ENCODE assay signal across 10 cellular contexts in the genomic region with DNA sequence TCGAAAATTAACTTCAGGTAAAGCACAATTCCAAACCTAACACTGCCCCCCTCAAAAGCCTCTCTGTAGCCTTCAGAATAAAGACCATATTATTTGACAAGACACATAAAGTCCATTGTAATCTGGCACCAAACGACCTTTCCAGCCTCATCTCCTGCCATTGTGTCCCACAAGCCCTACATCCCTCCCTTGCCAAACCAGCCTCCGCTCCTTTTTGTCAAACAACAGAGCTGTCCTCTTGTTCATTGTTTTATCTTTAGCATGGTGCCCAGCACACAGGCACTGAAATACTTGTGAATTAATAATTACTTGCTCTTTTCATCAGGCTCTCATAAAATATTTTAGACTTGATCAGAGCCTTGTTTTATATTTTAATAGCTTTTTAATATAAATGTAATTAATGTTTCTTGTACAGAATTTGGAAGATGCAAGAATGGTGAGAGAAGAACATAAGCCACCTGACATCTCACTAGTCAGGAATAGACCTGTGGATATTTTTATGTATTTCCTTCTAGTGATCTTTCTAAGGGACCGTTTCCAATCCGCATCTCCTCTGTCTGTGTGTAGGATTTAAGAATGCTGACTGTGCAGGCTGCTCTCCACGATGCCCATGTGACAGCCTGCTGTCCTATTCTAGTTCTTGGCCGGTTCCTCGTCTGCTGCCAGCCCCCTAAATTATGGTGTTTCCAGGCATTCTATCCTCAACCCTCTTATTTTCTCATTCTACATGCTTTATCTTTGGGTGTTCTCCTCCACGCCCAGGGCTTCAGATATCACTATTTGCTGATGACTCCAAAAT. TPM values are rescaled to one million over a fixed set of nuclear protein-coding genes. Genes with fewer than 3 reads are reported as not detected.
A peak's percentile ranks its signal among the peaks of the same experiment; 100 is the strongest.
DNase-seq lines count a peak whose midpoint lies in the region; ATAC-seq and TF ChIP-seq lines count a peak whose summit lies in the region.
"Had no signal": no experiment of that assay in that cellular context is flagged by ENCODE, and none has a peak within 500 bp of the region (broad histone marks: within the 10 kb centered on the region; RNA-seq: fewer than 3 reads in every experiment).

No MANE protein-coding gene starts in this region.

- no peaks in the 10 kb centered on the region for H3K27me3 ChIP-seq in liver (ENCODE audit: control insufficient read depth in 4 of 4, insufficient read depth in 4 of 4, low read length in 3 of 4)
- H3K27me3 ChIP-seq: sigmoid colon had no signal

- H3K27ac ChIP-seq in liver (ENCODE audit: low read depth in 1 of 2, low read length in 2 of 2) (peak overlapping the region; percentile 65 to 93), substantia nigra (ENCODE audit: low read depth, low read length, poor library complexity, severe bottlenecking) (peak overlapping the region; percentile 99)

- intact Hi-C loops in activated CD4-positive, alpha-beta T cell treated with anti-CD3 and anti-CD28 coated beads, Interleukin-2, amount 10 ng/mL, durations not matched to agents 24 days and 14 days (cut with micrococcal nuclease) = loop anchor here (10.0 kb wide), 1 partner anchor 347 kb away; a partner anchor contains a TSS

- H3K4me3 Mint-ChIP-seq in activated CD4-positive, alpha-beta T cell treated with anti-CD3 and anti-CD28 coated beads, Interleukin-2, amount 10 ng/mL, durations not matched to agents 24 days and 14 days = peak overlapping the region; percentile 99
- peak overlapping the region; percentile 93 for H3K4me3 Mint-ChIP-seq in activated naive CD8-positive, alpha-beta T cell treated with anti-CD3 and anti-CD28 coated beads, Interleukin-2, amount 10 ng/mL, durations not matched to agents 7 days and 5 days

- TF ChIP-seq CTCF in liver (IDR thresholded peaks at IDR 0.05; ENCODE audit: low read depth, low read length, missing input control) = no peak

- no peak for TF ChIP-seq RAD21 in liver (IDR thresholded peaks at IDR 0.05)

- H3K36me3 ChIP-seq in liver (ENCODE audit: control insufficient read depth in 4 of 4, insufficient read depth in 3 of 4, low read depth in 1 of 4, low read length in 3 of 4) = no peaks in the 10 kb centered on the region
- H3K36me3 ChIP-seq: sigmoid colon had no signal

- WGBS in liver = 43% methylated on average over 9 of the region's 9 CpGs

- H3K36me3 Mint-ChIP-seq in activated CD4-positive, alpha-beta T cell treated with anti-CD3 and anti-CD28 coated beads, Interleukin-2, amount 10 ng/mL, durations not matched to agents 24 days and 14 days (ENCODE audit: low read depth) = peaks cover 39% of the 10 kb centered on the region
- peaks cover 44% of the 10 kb centered on the region for H3K36me3 Mint-ChIP-seq in activated naive CD8-positive, alpha-beta T cell treated with anti-CD3 and anti-CD28 coated beads, Interleukin-2, amount 10 ng/mL, durations not matched to agents 7 days and 5 days

- peaks cover 6 to 46% (median 31%) of the 10 kb centered on the region in 4 donors for H3K4me1 ChIP-seq in liver (ENCODE audit: control insufficient read depth in 4 of 4, insufficient read depth in 4 of 4, low read length in 3 of 4)

- H3K9ac ChIP-seq in liver (ENCODE audit: low read depth in 1 of 2, low read length in 2 of 2) = no peak overlapping the region

- H3K4me3 ChIP-seq in liver (ENCODE audit: low read depth in 1 of 3, low read length in 3 of 3) = no peak overlapping the region
- H3K4me3 ChIP-seq: sigmoid colon had no signal

- POLR2A ChIA-PET in activated naive CD8-positive, alpha-beta T cell treated with anti-CD3 and anti-CD28 coated beads, Interleukin-2, amount 10 ng/mL, durations not matched to agents 7 days and 5 days (lab: Charles Lee) = interaction anchor here (0.6 to 4.0 kb wide), 5 partner anchors 33 to 247 kb away, joined by 3 to 142 read pairs (median 4); no protein-coding TSS in a partner anchor

- H3K4me1 Mint-ChIP-seq in activated CD4-positive, alpha-beta T cell treated with anti-CD3 and anti-CD28 coated beads, Interleukin-2, amount 10 ng/mL, durations not matched to agents 24 days and 14 days = peaks cover 48% of the 10 kb centered on the region
- H3K4me1 Mint-ChIP-seq in activated naive CD8-positive, alpha-beta T cell treated with anti-CD3 and anti-CD28 coated beads, Interleukin-2, amount 10 ng/mL, durations not matched to agents 7 days and 5 days = peaks cover 39% of the 10 kb centered on the region

- H3K9me3 ChIP-seq in liver (ENCODE audit: control insufficient read depth in 4 of 4, low read length in 3 of 4) = no peaks in the 10 kb centered on the region
- H3K9me3 ChIP-seq: sigmoid colon had no signal

- H3K27me3 Mint-ChIP-seq in activated CD4-positive, alpha-beta T cell treated with anti-CD3 and anti-CD28 coated beads, Interleukin-2, amount 10 ng/mL, durations not matched to agents 24 days and 14 days = no peaks in the 10 kb centered on the region
- H3K27me3 Mint-ChIP-seq in activated naive CD8-positive, alpha-beta T cell treated with anti-CD3 and anti-CD28 coated beads, Interleukin-2, amount 10 ng/mL, durations not matched to agents 7 days and 5 days = no peaks in the 10 kb centered on the region

- ATAC-seq in activated naive CD8-positive, alpha-beta T cell treated with anti-CD3 and anti-CD28 coated beads, Interleukin-2, amount 10 ng/mL, durations not matched to agents 7 days and 5 days (ENCODE audit: low read depth) = no peak
- ATAC-seq in HG03378 (IDR thresholded peaks at IDR 0.05; ENCODE audit: unreplicated experiment) = no peak
- ATAC-seq in GM19395 (IDR thresholded peaks at IDR 0.05; ENCODE audit: unreplicated experiment) = no peak
- ATAC-seq in HG03469 (IDR thresholded peaks at IDR 0.05; ENCODE audit: unreplicated experiment) = no peak

- DNase-seq in activated CD4-positive, alpha-beta T cell treated with anti-CD3 and anti-CD28 coated beads, Interleukin-2, amount 10 ng/mL, durations not matched to agents 24 days and 14 days = no peak
- DNase-seq in activated CD4-positive, alpha-beta T cell treated with anti-CD3 and anti-CD28 coated beads, Interleukin-2, amount 50 U/mL, for 4 hours = no peak
- no peak for DNase-seq in activated naive CD8-positive, alpha-beta T cell treated with anti-CD3 and anti-CD28 coated beads, Interleukin-2, amount 10 ng/mL, durations not matched to agents 7 days and 5 days
- peak in 46 of 49 donors; percentile 15 to 88 (median 67) for DNase-seq in substantia nigra (lab: John Stamatoyannopoulos, UW)
- DNase-seq: ACHN, sigmoid colon had no signal

- H3K9me3 Mint-ChIP-seq in activated CD4-positive, alpha-beta T cell treated with anti-CD3 and anti-CD28 coated beads, Interleukin-2, amount 10 ng/mL, durations not matched to agents 24 days and 14 days = peaks cover 7% of the 10 kb centered on the region
- H3K9me3 Mint-ChIP-seq in activated naive CD8-positive, alpha-beta T cell treated with anti-CD3 and anti-CD28 coated beads, Interleukin-2, amount 10 ng/mL, durations not matched to agents 7 days and 5 days = no peaks in the 10 kb centered on the region

- H3K27ac Mint-ChIP-seq in activated CD4-positive, alpha-beta T cell treated with anti-CD3 and anti-CD28 coated beads, Interleukin-2, amount 10 ng/mL, durations not matched to agents 24 days and 14 days = peak overlapping the region; percentile 86
- peak overlapping the region; percentile 96 for H3K27ac Mint-ChIP-seq in activated naive CD8-positive, alpha-beta T cell treated with anti-CD3 and anti-CD28 coated beads, Interleukin-2, amount 10 ng/mL, durations not matched to agents 7 days and 5 days

TF ChIP-seq in liver, 16 proteins besides CTCF, POLR2A, EP300 and RAD21:
- TF ChIP-seq, protein P1, sequence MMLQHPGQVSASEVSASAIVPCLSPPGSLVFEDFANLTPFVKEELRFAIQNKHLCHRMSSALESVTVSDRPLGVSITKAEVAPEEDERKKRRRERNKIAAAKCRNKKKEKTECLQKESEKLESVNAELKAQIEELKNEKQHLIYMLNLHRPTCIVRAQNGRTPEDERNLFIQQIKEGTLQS (IDR thresholded peaks at IDR 0.05) = no peak
- no peak for TF ChIP-seq SP1 (IDR thresholded peaks at IDR 0.05)
- no peak for TF ChIP-seq YY1 (IDR thresholded peaks at IDR 0.05)
- no peak for TF ChIP-seq JUND (IDR thresholded peaks at IDR 0.05)
- no peak for TF ChIP-seq EGR1 (IDR thresholded peaks at IDR 0.05; ENCODE audit: low read depth in 2 of 2)
- TF ChIP-seq FOXA1 (IDR thresholded peaks at IDR 0.05) = no peak
- no peak for TF ChIP-seq RXRA (IDR thresholded peaks at IDR 0.05)
- TF ChIP-seq, protein P2, sequence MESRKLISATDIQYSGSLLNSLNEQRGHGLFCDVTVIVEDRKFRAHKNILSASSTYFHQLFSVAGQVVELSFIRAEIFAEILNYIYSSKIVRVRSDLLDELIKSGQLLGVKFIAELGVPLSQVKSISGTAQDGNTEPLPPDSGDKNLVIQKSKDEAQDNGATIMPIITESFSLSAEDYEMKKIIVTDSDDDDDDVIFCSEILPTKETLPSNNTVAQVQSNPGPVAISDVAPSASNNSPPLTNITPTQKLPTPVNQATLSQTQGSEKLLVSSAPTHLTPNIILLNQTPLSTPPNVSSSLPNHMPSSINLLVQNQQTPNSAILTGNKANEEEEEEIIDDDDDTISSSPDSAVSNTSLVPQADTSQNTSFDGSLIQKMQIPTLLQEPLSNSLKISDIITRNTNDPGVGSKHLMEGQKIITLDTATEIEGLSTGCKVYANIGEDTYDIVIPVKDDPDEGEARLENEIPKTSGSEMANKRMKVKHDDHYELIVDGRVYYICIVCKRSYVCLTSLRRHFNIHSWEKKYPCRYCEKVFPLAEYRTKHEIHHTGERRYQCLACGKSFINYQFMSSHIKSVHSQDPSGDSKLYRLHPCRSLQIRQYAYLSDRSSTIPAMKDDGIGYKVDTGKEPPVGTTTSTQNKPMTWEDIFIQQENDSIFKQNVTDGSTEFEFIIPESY (IDR thresholded peaks at IDR 0.05) = no peak
- TF ChIP-seq HNF4G (IDR thresholded peaks at IDR 0.05) = no peak

RNA-seq across cellular contexts. Expression of a gene that starts 3.0 kb away (rescaled TPM):
- total RNA-seq in activated CD4-positive, alpha-beta T cell treated with anti-CD3 and anti-CD28 coated beads, Interleukin-2, amount 10 ng/mL, durations not matched to agents 24 days and 14 days = 48.7 and 50.0 TPM in 2 replicates
- total RNA-seq in activated naive CD8-positive, alpha-beta T cell treated with anti-CD3 and anti-CD28 coated beads, Interleukin-2, amount 10 ng/mL, durations not matched to agents 7 days and 5 days = 10 to 100 TPM; 72.0 to 73.2 TPM
- 10 to 100 TPM; 24.4 to 25.5 TPM for total RNA-seq in liver
- 10 to 100 TPM; 12.9 to 20.1 TPM for polyA plus RNA-seq in liver

Comparison
In these comparisons a context has a peak if more than half of its experiments do, and no peak if none do; other contexts are left out.
1. DNase-seq: peak in substantia nigra (46 of 49); none in activated CD4-positive, alpha-beta T cell treated with anti-CD3 and anti-CD28 coated beads, Interleukin-2, amount 10 ng/mL, durations not matched to agents 24 days and 14 days (single experiment), activated CD4-positive, alpha-beta T cell treated with anti-CD3 and anti-CD28 coated beads, Interleukin-2, amount 50 U/mL, for 4 hours (0 of 2) and activated naive CD8-positive, alpha-beta T cell treated with anti-CD3 and anti-CD28 coated beads, Interleukin-2, amount 10 ng/mL, durations not matched to agents 7 days and 5 days (single experiment).